ENCODE assay signal across 15 cellular contexts in the genomic region with DNA sequence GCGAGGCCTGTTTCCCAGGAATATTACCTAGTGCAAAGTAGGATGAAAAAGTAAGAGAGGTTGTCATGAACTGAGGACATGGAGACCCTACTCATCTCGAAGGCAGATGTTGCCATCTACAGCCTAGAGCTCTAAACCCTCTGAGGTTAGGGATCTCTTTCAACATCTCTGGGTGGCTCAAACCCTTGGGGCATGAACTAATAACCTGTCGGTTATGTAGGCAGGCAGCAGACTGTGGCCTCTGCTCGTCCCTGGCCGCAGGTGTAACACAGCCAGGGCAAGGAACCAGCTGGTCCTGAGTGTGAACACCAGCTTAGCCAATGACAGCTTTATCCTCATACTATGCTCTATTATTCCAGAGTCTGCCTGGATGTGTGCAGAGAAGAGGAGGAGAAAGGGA. TPM values are rescaled to one million over a fixed set of nuclear protein-coding genes. Genes with fewer than 3 reads are reported as not detected.
A peak's percentile ranks its signal among the peaks of the same experiment; 100 is the strongest.
DNase-seq lines count a peak whose midpoint lies in the region; ATAC-seq and TF ChIP-seq lines count a peak whose summit lies in the region.
"Had no signal": no experiment of that assay in that cellular context is flagged by ENCODE, and none has a peak within 500 bp of the region (broad histone marks: within the 10 kb centered on the region; RNA-seq: fewer than 3 reads in every experiment).

No MANE protein-coding gene starts in this region.

- H3K9ac ChIP-seq in neural cell (ENCODE audit: low read length): no peak overlapping the region

- peak overlapping the region; percentile 60 for H3K27ac Mint-ChIP-seq in HFFc6
- H3K27ac Mint-ChIP-seq in activated naive CD8-positive, alpha-beta T cell treated with anti-CD3 and anti-CD28 coated beads, Interleukin-2, amount 50 U/mL, for 24 hours: peak overlapping the region; percentile 35
- H3K27ac Mint-ChIP-seq: endodermal cell had no signal

- no peaks in the 10 kb centered on the region for H3K9me2 ChIP-seq in neural cell (ENCODE audit: insufficient read depth, low read length)

- H3K27me3 ChIP-seq in neural cell (ENCODE audit: insufficient read depth, low read depth, low read length) (no peaks in the 10 kb centered on the region), dorsolateral prefrontal cortex (no peaks in the 10 kb centered on the region)
- H3K27me3 ChIP-seq: gastroesophageal sphincter, suprapubic skin had no signal

- no peaks in the 10 kb centered on the region for H4K20me1 ChIP-seq in neural cell (ENCODE audit: insufficient read depth)

- no peak overlapping the region for H3K4me3 ChIP-seq in neural cell (ENCODE audit: low read length)
- H3K4me3 ChIP-seq in dorsolateral prefrontal cortex: no peak overlapping the region
- H3K4me3 ChIP-seq: gastroesophageal sphincter, suprapubic skin had no signal

- peak; percentile 30 for DNase-seq in DMS53 (lab: John Stamatoyannopoulos, UW)
- DNase-seq in DMS53 treated with DMSO at 0.1 percent for 48 hours (lab: John Stamatoyannopoulos, UW; ENCODE audit: unreplicated experiment): no peak
- DNase-seq in HFFc6: no peak
- DNase-seq in activated naive CD8-positive, alpha-beta T cell treated with anti-CD3 and anti-CD28 coated beads, Interleukin-2, amount 50 U/mL, for 24 hours: no peak
- DNase-seq in dorsolateral prefrontal cortex: no peak
- DNase-seq in HT-29 (ENCODE audit: low spot score): no peak
- DNase-seq in GM19240 (ENCODE audit: insufficient read length, low spot score): no peak
- DNase-seq: endodermal cell, NCI-H1436, NCI-H526 treated with DMSO at 0.1 percent for 48 hours, RPMI8226 had no signal

- H3K27me3 Mint-ChIP-seq in HFFc6 (ENCODE audit: insufficient read depth): peaks cover 3% of the 10 kb centered on the region; the same call in 1 of the 2 replicates
- no peaks in the 10 kb centered on the region for H3K27me3 Mint-ChIP-seq in activated naive CD8-positive, alpha-beta T cell treated with anti-CD3 and anti-CD28 coated beads, Interleukin-2, amount 50 U/mL, for 24 hours

- no peak for TF ChIP-seq EP300 in neural cell (conservative IDR thresholded peaks at IDR 0.05; ENCODE audit: poor library complexity, severe bottlenecking)

- TF ChIP-seq CTCF in HFFc6 (IDR thresholded peaks at IDR 0.05): no peak
- TF ChIP-seq CTCF in neural cell (IDR thresholded peaks at IDR 0.05; ENCODE audit: poor library complexity, severe bottlenecking): no peak
- TF ChIP-seq CTCF in dorsolateral prefrontal cortex (IDR thresholded peaks at IDR 0.05 in 54 of 56, conservative IDR thresholded peaks at IDR 0.05 in 2 of 56; ENCODE audit: low read depth in 1 of 56, partially characterized antibody in 56 of 56): peak in 1 of 56 donors; percentile 48

- H3K4me3 Mint-ChIP-seq in HFFc6: no peak overlapping the region
- H3K4me3 Mint-ChIP-seq in activated naive CD8-positive, alpha-beta T cell treated with anti-CD3 and anti-CD28 coated beads, Interleukin-2, amount 50 U/mL, for 24 hours: no peak overlapping the region
- H3K4me3 Mint-ChIP-seq: endodermal cell had no signal

- H3K27ac ChIP-seq in neural cell (ENCODE audit: low read length) (peak overlapping the region; percentile 44), dorsolateral prefrontal cortex (peak overlapping the region in 5 of 59 donors; percentile 10 to 41 (median 24))
- H3K27ac ChIP-seq: 22Rv1, suprapubic skin had no signal

- no peak overlapping the region for H2AFZ ChIP-seq in neural cell (ENCODE audit: low read depth, low read length)

- H3K79me2 ChIP-seq in neural cell (replicated peaks; ENCODE audit: insufficient read depth, low read length): peaks cover 50% of the 10 kb centered on the region

- H3F3A ChIP-seq in neural cell (ENCODE audit: insufficient read depth, low read length, poor library complexity, severe bottlenecking): no peaks in the 10 kb centered on the region

- no peak for ATAC-seq in activated naive CD8-positive, alpha-beta T cell treated with anti-CD3 and anti-CD28 coated beads, Interleukin-2, amount 50 U/mL, for 24 hours
- ATAC-seq: gastroesophageal sphincter had no signal

- TF ChIP-seq RAD21 in neural cell (conservative IDR thresholded peaks at IDR 0.05): no peak

- no peaks in the 10 kb centered on the region for H3K36me3 ChIP-seq in neural cell (ENCODE audit: insufficient read depth, low read length)

- H3K36me3 Mint-ChIP-seq in HFFc6 (ENCODE audit: low read depth): peaks cover 23% of the 10 kb centered on the region
- peaks cover 28% of the 10 kb centered on the region for H3K36me3 Mint-ChIP-seq in activated naive CD8-positive, alpha-beta T cell treated with anti-CD3 and anti-CD28 coated beads, Interleukin-2, amount 50 U/mL, for 24 hours (ENCODE audit: low read depth)

- no peaks in the 10 kb centered on the region for H3K9me3 Mint-ChIP-seq in HFFc6
- no peaks in the 10 kb centered on the region for H3K9me3 Mint-ChIP-seq in activated naive CD8-positive, alpha-beta T cell treated with anti-CD3 and anti-CD28 coated beads, Interleukin-2, amount 50 U/mL, for 24 hours
- H3K9me3 Mint-ChIP-seq: endodermal cell had no signal

- H3K9me3 ChIP-seq in neural cell (ENCODE audit: low read length): no peaks in the 10 kb centered on the region
- H3K9me3 ChIP-seq: gastroesophageal sphincter, suprapubic skin had no signal

- H3K4me1 Mint-ChIP-seq in HFFc6 (ENCODE audit: low read depth): peaks cover 73% of the 10 kb centered on the region
- peaks cover 94% of the 10 kb centered on the region for H3K4me1 Mint-ChIP-seq in activated naive CD8-positive, alpha-beta T cell treated with anti-CD3 and anti-CD28 coated beads, Interleukin-2, amount 50 U/mL, for 24 hours

- intact Hi-C loops in dorsolateral prefrontal cortex (cut with DNase I): no loop called here

- H3K4me2 ChIP-seq in neural cell (ENCODE audit: low read length): no peak overlapping the region

TF ChIP-seq in neural cell, 6 proteins besides CTCF, POLR2A, EP300 and RAD21:
- TF ChIP-seq TAF1 (IDR thresholded peaks at IDR 0.05; ENCODE audit: low read depth) (no peak), MXI1 (conservative IDR thresholded peaks at IDR 0.05; ENCODE audit: poor library complexity, severe bottlenecking) (no peak), SMC3 (conservative IDR thresholded peaks at IDR 0.05; ENCODE audit: poor library complexity) (no peak), EZH2 (IDR thresholded peaks at IDR 0.05; ENCODE audit: borderline replicate concordance, insufficient read depth, low read length, poor library complexity, severe bottlenecking) (no peak), POLR2AphosphoS5 (IDR thresholded peaks at IDR 0.05) (no peak)
- TF ChIP-seq, protein P1, sequence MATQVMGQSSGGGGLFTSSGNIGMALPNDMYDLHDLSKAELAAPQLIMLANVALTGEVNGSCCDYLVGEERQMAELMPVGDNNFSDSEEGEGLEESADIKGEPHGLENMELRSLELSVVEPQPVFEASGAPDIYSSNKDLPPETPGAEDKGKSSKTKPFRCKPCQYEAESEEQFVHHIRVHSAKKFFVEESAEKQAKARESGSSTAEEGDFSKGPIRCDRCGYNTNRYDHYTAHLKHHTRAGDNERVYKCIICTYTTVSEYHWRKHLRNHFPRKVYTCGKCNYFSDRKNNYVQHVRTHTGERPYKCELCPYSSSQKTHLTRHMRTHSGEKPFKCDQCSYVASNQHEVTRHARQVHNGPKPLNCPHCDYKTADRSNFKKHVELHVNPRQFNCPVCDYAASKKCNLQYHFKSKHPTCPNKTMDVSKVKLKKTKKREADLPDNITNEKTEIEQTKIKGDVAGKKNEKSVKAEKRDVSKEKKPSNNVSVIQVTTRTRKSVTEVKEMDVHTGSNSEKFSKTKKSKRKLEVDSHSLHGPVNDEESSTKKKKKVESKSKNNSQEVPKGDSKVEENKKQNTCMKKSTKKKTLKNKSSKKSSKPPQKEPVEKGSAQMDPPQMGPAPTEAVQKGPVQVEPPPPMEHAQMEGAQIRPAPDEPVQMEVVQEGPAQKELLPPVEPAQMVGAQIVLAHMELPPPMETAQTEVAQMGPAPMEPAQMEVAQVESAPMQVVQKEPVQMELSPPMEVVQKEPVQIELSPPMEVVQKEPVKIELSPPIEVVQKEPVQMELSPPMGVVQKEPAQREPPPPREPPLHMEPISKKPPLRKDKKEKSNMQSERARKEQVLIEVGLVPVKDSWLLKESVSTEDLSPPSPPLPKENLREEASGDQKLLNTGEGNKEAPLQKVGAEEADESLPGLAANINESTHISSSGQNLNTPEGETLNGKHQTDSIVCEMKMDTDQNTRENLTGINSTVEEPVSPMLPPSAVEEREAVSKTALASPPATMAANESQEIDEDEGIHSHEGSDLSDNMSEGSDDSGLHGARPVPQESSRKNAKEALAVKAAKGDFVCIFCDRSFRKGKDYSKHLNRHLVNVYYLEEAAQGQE (IDR thresholded peaks at IDR 0.05; ENCODE audit: borderline replicate concordance): no peak

RNA-seq across cellular contexts. Expression of a gene that starts 13.2 kb away (rescaled TPM):
- 100 to 1,000 TPM; 565 to 646 (median 603) TPM for total RNA-seq in HFFc6 (2021; fragmentation: NEBNext Ultra II Directional; extraction: Animal tissue kit (Norgen Biotek cat#: 25700))
- polyA plus RNA-seq in neural cell: 159 and 182 TPM in 2 replicates
- 131 and 141 TPM in 2 replicates for polyA minus RNA-seq in neural cell
- 100 to 1,000 TPM; 118 to 250 (median 198) TPM for total RNA-seq in dorsolateral prefrontal cortex
- 71.9 and 87.3 TPM in 2 replicates for total RNA-seq in HT-29 (2014; rRNA removed; shearing (Covaris generic))
